1 cellular context compared by ENCODE assay signal in genomic region chrX:31271615-31272471, GRCh38.
TF ChIP-seq lines count a peak whose summit lies in the region.

No MANE protein-coding gene starts in this region.

TF ChIP-seq in HepG2, 621 proteins besides CTCF, POLR2A, EP300 and RAD21 (continued from another document):
- TF ChIP-seq, protein P1, sequence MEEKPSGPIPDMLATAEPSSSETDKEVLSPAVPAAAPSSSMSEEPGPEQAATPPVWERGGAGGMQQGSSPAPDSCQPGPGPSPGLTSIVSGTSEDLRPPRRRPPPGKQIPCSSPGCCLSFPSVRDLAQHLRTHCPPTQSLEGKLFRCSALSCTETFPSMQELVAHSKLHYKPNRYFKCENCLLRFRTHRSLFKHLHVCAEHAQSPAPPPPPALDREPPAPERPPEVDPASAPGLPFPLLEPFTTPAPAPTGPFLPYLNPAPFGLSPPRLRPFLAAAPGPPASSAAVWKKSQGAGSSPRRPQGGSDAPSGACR (CRISPR knock-in tag; IDR thresholded peaks at IDR 0.05) = no peak
- no peak for TF ChIP-seq GATA4 (IDR thresholded peaks at IDR 0.05; ENCODE audit: borderline replicate concordance, low read depth)
- TF ChIP-seq ZNF12 (CRISPR knock-in tag; IDR thresholded peaks at IDR 0.05) = no peak
- TF ChIP-seq ZNF205 (CRISPR knock-in tag; IDR thresholded peaks at IDR 0.05) = no peak
- TF ChIP-seq KDM5A (IDR thresholded peaks at IDR 0.05; ENCODE audit: borderline replicate concordance, low read length) = no peak
- no peak for TF ChIP-seq ZNF34 (CRISPR knock-in tag; IDR thresholded peaks at IDR 0.05; ENCODE audit: borderline replicate concordance)
- no peak for TF ChIP-seq ZFYVE20 (CRISPR knock-in tag; IDR thresholded peaks at IDR 0.05; ENCODE audit: borderline replicate concordance, low read depth)
- no peak for TF ChIP-seq PCBP2 (optimal IDR thresholded peaks at IDR 0.05; ENCODE audit: low read depth, low read length, poor library complexity, severe bottlenecking)
- no peak for TF ChIP-seq ZNF83 (CRISPR knock-in tag; IDR thresholded peaks at IDR 0.05; ENCODE audit: borderline replicate concordance)
- TF ChIP-seq WIZ (CRISPR knock-in tag; IDR thresholded peaks at IDR 0.05) = no peak
- TF ChIP-seq, protein P2, sequence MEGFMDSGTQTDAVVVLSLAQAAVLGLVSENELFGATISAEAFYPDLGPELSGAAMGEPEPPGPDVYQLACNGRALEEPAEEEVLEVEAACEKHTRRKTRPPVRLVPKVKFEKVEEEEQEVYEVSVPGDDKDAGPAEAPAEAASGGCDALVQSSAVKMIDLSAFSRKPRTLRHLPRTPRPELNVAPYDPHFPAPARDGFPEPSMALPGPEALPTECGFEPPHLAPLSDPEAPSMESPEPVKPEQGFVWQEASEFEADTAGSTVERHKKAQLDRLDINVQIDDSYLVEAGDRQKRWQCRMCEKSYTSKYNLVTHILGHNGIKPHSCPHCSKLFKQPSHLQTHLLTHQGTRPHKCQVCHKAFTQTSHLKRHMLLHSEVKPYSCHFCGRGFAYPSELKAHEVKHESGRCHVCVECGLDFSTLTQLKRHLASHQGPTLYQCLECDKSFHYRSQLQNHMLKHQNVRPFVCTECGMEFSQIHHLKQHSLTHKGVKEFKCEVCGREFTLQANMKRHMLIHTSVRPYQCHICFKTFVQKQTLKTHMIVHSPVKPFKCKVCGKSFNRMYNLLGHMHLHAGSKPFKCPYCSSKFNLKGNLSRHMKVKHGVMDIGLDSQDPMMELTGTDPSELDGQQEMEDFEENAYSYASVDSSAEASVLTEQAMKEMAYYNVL (CRISPR knock-in tag; IDR thresholded peaks at IDR 0.05; ENCODE audit: borderline replicate concordance) = no peak
